Comparison of ENCODE assay signal across 2 cellular contexts in the genomic region with DNA sequence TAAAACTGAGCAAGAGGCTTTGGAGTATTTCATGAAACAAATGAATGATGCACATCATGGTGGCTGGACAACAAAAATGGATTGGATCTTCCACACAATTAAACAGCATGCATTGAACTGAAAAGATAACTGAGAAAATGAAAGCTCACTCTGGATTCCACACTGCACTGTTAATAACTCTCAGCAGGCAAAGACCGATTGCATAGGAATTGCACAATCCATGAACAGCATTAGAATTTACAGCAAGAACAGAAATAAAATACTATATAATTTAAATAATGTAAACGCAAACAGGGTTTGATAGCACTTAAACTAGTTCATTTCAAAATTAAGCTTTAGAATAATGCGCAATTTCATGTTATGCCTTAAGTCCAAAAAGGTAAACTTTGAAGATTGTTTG.
TF ChIP-seq lines count a peak whose summit lies in the region.

No MANE protein-coding gene starts in this region.

TF ChIP-seq in HepG2, 621 proteins besides CTCF, POLR2A, EP300 and RAD21:
- TF ChIP-seq ZNF850 (CRISPR knock-in tag; conservative IDR thresholded peaks at IDR 0.05), result no peak
- TF ChIP-seq CEBPB (IDR thresholded peaks at IDR 0.05; ENCODE audit: borderline replicate concordance, low read depth, low read length), result peak; percentile 63; the same call in 1 of the 2 replicates

TF ChIP-seq in GM12878, 131 proteins besides CTCF, POLR2A, EP300 and RAD21:
- no peak for TF ChIP-seq ATF7 (IDR thresholded peaks at IDR 0.05; ENCODE audit: low read depth)
- no peak for TF ChIP-seq PAX8 (IDR thresholded peaks at IDR 0.05)
- no peak for TF ChIP-seq MLLT1 (IDR thresholded peaks at IDR 0.05)
- TF ChIP-seq IRF3 (IDR thresholded peaks at IDR 0.05), result no peak
- no peak for TF ChIP-seq KLF5 (IDR thresholded peaks at IDR 0.05; ENCODE audit: partially characterized antibody)
- no peak for TF ChIP-seq CBFB (IDR thresholded peaks at IDR 0.05; ENCODE audit: low read depth)
- no peak for TF ChIP-seq SP1 (IDR thresholded peaks at IDR 0.05; ENCODE audit: low read depth, low read length)
- no peak for TF ChIP-seq NFYA (IDR thresholded peaks at IDR 0.05; ENCODE audit: borderline replicate concordance, low read depth, low read length)
